In the genomic region with DNA sequence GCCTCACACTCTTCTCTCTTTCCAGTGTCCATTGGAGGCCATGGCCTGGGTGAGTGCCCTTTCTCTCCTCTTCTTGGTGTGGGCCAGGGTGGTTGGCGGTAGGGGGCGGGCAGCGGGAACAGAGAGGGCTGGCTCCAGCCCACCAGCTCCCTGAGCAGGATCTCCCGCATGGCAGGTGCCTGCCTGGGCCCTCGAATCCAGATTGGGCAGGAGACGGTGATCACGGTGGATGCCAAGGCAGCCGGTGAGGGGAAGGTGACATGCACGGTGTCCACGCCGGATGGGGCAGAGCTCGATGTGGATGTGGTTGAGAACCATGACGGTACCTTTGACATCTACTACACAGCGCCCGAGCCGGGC, we compare ENCODE assay signal across 23 cellular contexts. TPM values are rescaled to one million over a fixed set of nuclear protein-coding genes. Genes with fewer than 3 reads are reported as not detected.
DNase-seq lines count a peak whose midpoint lies in the region; ATAC-seq and TF ChIP-seq lines count a peak whose summit lies in the region.
"Had no signal": no experiment of that assay in that cellular context is flagged by ENCODE, and none has a peak within 500 bp of the region (broad histone marks: within the 10 kb centered on the region; RNA-seq: fewer than 3 reads in every experiment).

No MANE protein-coding gene starts in this region.

- CTCF ChIA-PET in Caco-2 (lab: Charles Lee) = no interaction called here
- CTCF ChIA-PET in PC-3 (lab: Charles Lee) = interaction anchor here (0.6 kb wide), 1 partner anchor 1484 kb away, joined by 4 read pairs; no protein-coding TSS in a partner anchor

- POLR2A ChIA-PET in Caco-2 (lab: Charles Lee) (no interaction called here), PC-3 (lab: Charles Lee; ENCODE audit: unreplicated experiment) (interaction anchor here (0.6 kb wide), 1 partner anchor 20 kb away, joined by 11 read pairs; no protein-coding TSS in a partner anchor)
- POLR2A ChIA-PET in naive thymus-derived CD8-positive, alpha-beta T cell (lab: Charles Lee) = no interaction called here

- DNase-seq in Caco-2 (no peak), PC-3 (no peak), neuronal stem cell (ENCODE audit: low spot score) (no peak), suprapubic skin (ENCODE audit: low spot score in 2 of 2) (no peak), type B pancreatic cell (ENCODE audit: extremely low spot score, unreplicated experiment) (no peak)
- no peak for DNase-seq in naive thymus-derived CD8-positive, alpha-beta T cell
- DNase-seq: 8988T; ACHN; AML-193; BE2C; Calu3; CD4-positive, alpha-beta T cell; CD8-positive, alpha-beta memory T cell; DMS53; DMS79 treated with DMSO at 0.1 percent for 48 hours; GF-D8; GOT3; HFFc6 had no signal

- H3K27ac ChIP-seq in PC-3 (ENCODE audit: low read length) (no peak overlapping the region), neuronal stem cell (replicated peaks; ENCODE audit: low read length) (no peak overlapping the region), skeletal muscle tissue (ENCODE audit: low read depth, low read length) (peak overlapping the region; percentile 50), suprapubic skin (no peak overlapping the region)
- H3K27ac ChIP-seq: A549; BLaER1 treated with 17β-estradiol and CSF1 and Interleukin-3, amounts not matched to agents 10 nM and 100 nM had no signal

- peak overlapping the region; percentile 24 for H2BK5ac ChIP-seq in neuronal stem cell (ENCODE audit: low read length)

- no peak for TF ChIP-seq CTCF in Caco-2 (IDR thresholded peaks at IDR 0.05; ENCODE audit: insufficient read depth in 1 of 2, low read depth in 1 of 2, low read length in 1 of 2, severe bottlenecking in 1 of 2, unreplicated experiment in 1 of 2)
- TF ChIP-seq CTCF in PC-3 (conservative IDR thresholded peaks at IDR 0.05; ENCODE audit: low read depth, low read length) = no peak
- TF ChIP-seq CTCF in suprapubic skin (IDR thresholded peaks at IDR 0.05) = no peak
- no peak for TF ChIP-seq CTCF in type B pancreatic cell (conservative IDR thresholded peaks at IDR 0.05)

- no peaks in the 10 kb centered on the region; the same call in 1 of the 2 replicates for H3K36me3 ChIP-seq in Caco-2 (ENCODE audit: control insufficient read depth, insufficient read depth, low read length)
- H3K36me3 ChIP-seq in PC-3 (ENCODE audit: low read depth, low read length) = no peaks in the 10 kb centered on the region
- peaks cover 0 to 79% of the 10 kb centered on the region in 2 donors for H3K36me3 ChIP-seq in neuronal stem cell (replicated peaks in 1 of 2; ENCODE audit: control insufficient read depth in 2 of 2, insufficient read depth in 2 of 2, low read length in 2 of 2)
- H3K36me3 ChIP-seq in skeletal muscle tissue (ENCODE audit: control insufficient read depth in 3 of 3, insufficient read depth in 3 of 3, low read length in 3 of 3) = peaks cover 95 to 99% (median 95%) of the 10 kb centered on the region in 3 donors
- peaks cover 39% of the 10 kb centered on the region for H3K36me3 ChIP-seq in suprapubic skin
- H3K36me3 ChIP-seq: BLaER1 treated with 17β-estradiol and CSF1 and Interleukin-3, amounts not matched to agents 10 nM and 100 nM had no signal

- no peaks in the 10 kb centered on the region for H3K9me2 ChIP-seq in PC-3 (replicated peaks; ENCODE audit: low read length)

- H3K79me1 ChIP-seq in neuronal stem cell (ENCODE audit: low read depth, low read length) = peaks cover 9% of the 10 kb centered on the region

- no peak overlapping the region for H3K4me3 Mint-ChIP-seq in Caco-2 (ENCODE audit: unreplicated experiment)
- no peak overlapping the region for H3K4me3 Mint-ChIP-seq in type B pancreatic cell
- no peak overlapping the region for H3K4me3 Mint-ChIP-seq in naive thymus-derived CD8-positive, alpha-beta T cell
- H3K4me3 Mint-ChIP-seq: CD14-positive monocyte; CD4-positive, alpha-beta T cell; CD8-positive, alpha-beta memory T cell; HFFc6 had no signal

- intact Hi-C loops in Caco-2 (cut with micrococcal nuclease; ENCODE audit: unreplicated experiment) = no loop called here
- intact Hi-C loops in PC-3 (cut with micrococcal nuclease) = no loop called here

- H3K4me1 ChIP-seq in Caco-2 (no peaks in the 10 kb centered on the region), PC-3 (ENCODE audit: insufficient read depth, low read length) (no peaks in the 10 kb centered on the region), neuronal stem cell (ENCODE audit: control insufficient read depth in 2 of 2, insufficient read depth in 1 of 2, low read depth in 1 of 2, low read length in 2 of 2) (no peaks in the 10 kb centered on the region), skeletal muscle tissue (ENCODE audit: control insufficient read depth in 3 of 3, insufficient read depth in 3 of 3, low read length in 3 of 3) (peaks cover 0 to 51% (median 31%) of the 10 kb centered on the region in 3 donors), suprapubic skin (no peaks in the 10 kb centered on the region)
- H3K4me1 ChIP-seq: A549, BE2C, HAP-1 had no signal

- H3K9me3 ChIP-seq in Caco-2 = no peaks in the 10 kb centered on the region
- no peaks in the 10 kb centered on the region for H3K9me3 ChIP-seq in PC-3 (ENCODE audit: low read length)
- H3K9me3 ChIP-seq in neuronal stem cell (replicated peaks in 1 of 2; ENCODE audit: control insufficient read depth in 2 of 2, insufficient read depth in 1 of 2, low read depth in 1 of 2, low read length in 2 of 2) = peaks cover 0 to 1% of the 10 kb centered on the region in 2 donors
- no peaks in the 10 kb centered on the region for H3K9me3 ChIP-seq in skeletal muscle tissue (ENCODE audit: control insufficient read depth in 3 of 3, low read length in 3 of 3)
- H3K9me3 ChIP-seq in suprapubic skin = no peaks in the 10 kb centered on the region
- H3K9me3 ChIP-seq: A549; BE2C; BLaER1 treated with 17β-estradiol and CSF1 and Interleukin-3, amounts not matched to agents 10 nM and 100 nM; HAP-1 had no signal

- H4K20me1 ChIP-seq in PC-3 (ENCODE audit: low read length) = no peaks in the 10 kb centered on the region
- H4K20me1 ChIP-seq: BLaER1 treated with 17β-estradiol and CSF1 and Interleukin-3, amounts not matched to agents 10 nM and 100 nM had no signal

- no peak overlapping the region for H2AFZ ChIP-seq in PC-3 (ENCODE audit: low read length)
- no peak overlapping the region for H2AFZ ChIP-seq in neuronal stem cell (ENCODE audit: low read length)

- H3K4me1 Mint-ChIP-seq in Caco-2 (ENCODE audit: low read depth, unreplicated experiment) (no peaks in the 10 kb centered on the region), type B pancreatic cell (ENCODE audit: unreplicated experiment) (no peaks in the 10 kb centered on the region)
- H3K4me1 Mint-ChIP-seq in naive thymus-derived CD8-positive, alpha-beta T cell = no peaks in the 10 kb centered on the region
- H3K4me1 Mint-ChIP-seq: CD14-positive monocyte; CD8-positive, alpha-beta memory T cell had no signal

- H3K4me3 ChIP-seq in Caco-2 (ENCODE audit: low read depth, low read length) = no peak overlapping the region
- H3K4me3 ChIP-seq in PC-3 (ENCODE audit: low read length) = no peak overlapping the region
- H3K4me3 ChIP-seq in neuronal stem cell (ENCODE audit: low read length in 2 of 2) = no peak overlapping the region
- no peak overlapping the region for H3K4me3 ChIP-seq in skeletal muscle tissue (ENCODE audit: low read length in 3 of 3)
- H3K4me3 ChIP-seq in suprapubic skin = no peak overlapping the region
- H3K4me3 ChIP-seq: A549; BLaER1 treated with 17β-estradiol and CSF1 and Interleukin-3, amounts not matched to agents 10 nM and 100 nM; HAP-1 had no signal

- TF ChIP-seq EP300 in suprapubic skin (IDR thresholded peaks at IDR 0.05) = no peak

- no peak overlapping the region for H4K91ac ChIP-seq in neuronal stem cell (ENCODE audit: low read depth, low read length, poor library complexity)

- H2BK120ac ChIP-seq in neuronal stem cell (ENCODE audit: low read depth, low read length) = no peak overlapping the region

- H3K14ac ChIP-seq in neuronal stem cell (ENCODE audit: low read length) = no peak overlapping the region

- H3K9ac ChIP-seq in PC-3 (ENCODE audit: low read length) (no peak overlapping the region), neuronal stem cell (ENCODE audit: low read depth, low read length, poor library complexity) (no peak overlapping the region), skeletal muscle tissue (ENCODE audit: low read depth in 1 of 3, low read length in 3 of 3) (peak overlapping the region in 1 of 3 donors; percentile 40)
- H3K9ac ChIP-seq: BLaER1 treated with 17β-estradiol and CSF1 and Interleukin-3, amounts not matched to agents 10 nM and 100 nM had no signal

- no peak overlapping the region for H3K27ac Mint-ChIP-seq in Caco-2 (ENCODE audit: unreplicated experiment)
- no peak overlapping the region for H3K27ac Mint-ChIP-seq in type B pancreatic cell
- no peak overlapping the region for H3K27ac Mint-ChIP-seq in naive thymus-derived CD8-positive, alpha-beta T cell
- H3K27ac Mint-ChIP-seq: CD4-positive, alpha-beta T cell; CD8-positive, alpha-beta memory T cell; HFFc6 had no signal

- H3K79me2 ChIP-seq in PC-3 (ENCODE audit: low read length) = no peaks in the 10 kb centered on the region

- H3F3A ChIP-seq in PC-3 (ENCODE audit: low read length, unreplicated experiment) = no peaks in the 10 kb centered on the region

- H2AK5ac ChIP-seq in neuronal stem cell (ENCODE audit: low read depth, low read length) = no peak overlapping the region

- BruUV-seq in Caco-2 (replicated peaks; lab: Mats Ljungman, UMichigan) = TSS peak; percentile 16
- TSS peak; percentile 23 for BruUV-seq in PC-3 (replicated peaks; lab: Mats Ljungman, UMichigan)

- no peak overlapping the region for H3K23ac ChIP-seq in neuronal stem cell (ENCODE audit: low read depth, low read length, poor library complexity)

- H4K8ac ChIP-seq in neuronal stem cell (ENCODE audit: low read depth, low read length) = no peak overlapping the region

- no peak for TF ChIP-seq POLR2A in suprapubic skin (IDR thresholded peaks at IDR 0.05)

- H3K18ac ChIP-seq in neuronal stem cell (ENCODE audit: low read length) = no peak overlapping the region

- no peak overlapping the region for H2BK15ac ChIP-seq in neuronal stem cell (ENCODE audit: low read length)

- no peak overlapping the region for H3K4me2 ChIP-seq in PC-3 (ENCODE audit: low read length)
- H3K4me2 ChIP-seq in neuronal stem cell (ENCODE audit: insufficient read depth, low read length, poor library complexity, severe bottlenecking) = no peak overlapping the region
- H3K4me2 ChIP-seq: A549; BLaER1 treated with 17β-estradiol and CSF1 and Interleukin-3, amounts not matched to agents 10 nM and 100 nM had no signal

- H3K9me3 Mint-ChIP-seq in Caco-2 (ENCODE audit: unreplicated experiment) = no peaks in the 10 kb centered on the region
- no peaks in the 10 kb centered on the region for H3K9me3 Mint-ChIP-seq in type B pancreatic cell
- H3K9me3 Mint-ChIP-seq in naive thymus-derived CD8-positive, alpha-beta T cell = no peaks in the 10 kb centered on the region
- H3K9me3 Mint-ChIP-seq: CD14-positive monocyte; CD4-positive, alpha-beta T cell; CD8-positive, alpha-beta memory T cell; HFFc6 had no signal

- H3K27me3 ChIP-seq in Caco-2 (replicated peaks; ENCODE audit: control insufficient read depth, insufficient read depth, low read length) (no peaks in the 10 kb centered on the region), PC-3 (ENCODE audit: low read length) (no peaks in the 10 kb centered on the region), neuronal stem cell (ENCODE audit: control insufficient read depth in 3 of 3, insufficient read depth in 3 of 3, low read depth in 1 of 3, low read length in 3 of 3) (peaks cover 0 to 5% (median 0%) of the 10 kb centered on the region in 3 experiments), skeletal muscle tissue (ENCODE audit: control insufficient read depth in 3 of 3, insufficient read depth in 3 of 3, low read length in 3 of 3) (no peaks in the 10 kb centered on the region), suprapubic skin (no peaks in the 10 kb centered on the region)
- H3K27me3 ChIP-seq: BE2C; BLaER1 treated with 17β-estradiol and CSF1 and Interleukin-3, amounts not matched to agents 10 nM and 100 nM had no signal

- no peak overlapping the region for H2BK12ac ChIP-seq in neuronal stem cell (ENCODE audit: low read length)

- H3K36me3 Mint-ChIP-seq in Caco-2 (ENCODE audit: insufficient read depth, unreplicated experiment) = peaks cover 48% of the 10 kb centered on the region
- H3K36me3 Mint-ChIP-seq in type B pancreatic cell = no peaks in the 10 kb centered on the region
- no peaks in the 10 kb centered on the region for H3K36me3 Mint-ChIP-seq in naive thymus-derived CD8-positive, alpha-beta T cell
- H3K36me3 Mint-ChIP-seq: CD14-positive monocyte; CD8-positive, alpha-beta memory T cell had no signal

- H3K4ac ChIP-seq in neuronal stem cell (ENCODE audit: low read length) = no peak overlapping the region

- no peak for ATAC-seq in PC-3
- no peak for ATAC-seq in naive thymus-derived CD8-positive, alpha-beta T cell
- ATAC-seq: A549 had no signal

- no CpG with 5 or more reads among the region's 16 CpGs for WGBS in neuronal stem cell (ENCODE audit: extremely low coverage in 2 of 2, insufficient read length in 2 of 2, insufficient replicate concordance in 1 of 2), 2 donors
- 91% methylated on average over 16 of the region's 16 CpGs for WGBS in suprapubic skin

- H3K27me3 Mint-ChIP-seq in Caco-2 (ENCODE audit: insufficient read depth, unreplicated experiment) (no peaks in the 10 kb centered on the region), type B pancreatic cell (no peaks in the 10 kb centered on the region)
- no peaks in the 10 kb centered on the region for H3K27me3 Mint-ChIP-seq in naive thymus-derived CD8-positive, alpha-beta T cell
- H3K27me3 Mint-ChIP-seq: CD4-positive, alpha-beta T cell had no signal

RNA-seq across cellular contexts. Expression of gene ATP6V1F, which starts 13.5 kb away (rescaled TPM):
- 162 and 168 TPM in 2 replicates for total RNA-seq in Caco-2 (2022)
- total RNA-seq in PC-3 (2014; rRNA removed) = 129 and 131 TPM in 2 replicates
- 216 TPM for polyA plus RNA-seq in neuronal stem cell (2013, experiment 1 of 2)
- 208 TPM for polyA plus RNA-seq in neuronal stem cell (2013, experiment 2 of 2)
- total RNA-seq in skeletal muscle tissue = 66.3 TPM
- 100 to 1,000 TPM in 3 of 4 donors, 10 to 100 TPM in 1; 78.4 to 165 (median 148) TPM for total RNA-seq in suprapubic skin
- total RNA-seq in type B pancreatic cell (ENCODE audit: low replicate concordance) = 144 and 157 TPM in 2 replicates
- 10 to 100 TPM; 65.1 to 69.2 TPM for total RNA-seq in naive thymus-derived CD8-positive, alpha-beta T cell
- polyA plus RNA-seq in naive thymus-derived CD8-positive, alpha-beta T cell = 100 to 1,000 TPM; 305 to 319 (median 313) TPM

RNA-seq across cellular contexts. Expression of gene FLNC, which starts 18.9 kb away (rescaled TPM):
- total RNA-seq in Caco-2 (2022) (108 and 128 TPM in 2 replicates), PC-3 (2014; rRNA removed) (88.7 and 121 TPM in 2 replicates), skeletal muscle tissue (611 TPM), suprapubic skin (1 to 10 TPM; 3.8 to 5.1 (median 4.3) TPM), type B pancreatic cell (ENCODE audit: low replicate concordance) (20.3 and 54.0 TPM in 2 replicates)
- polyA plus RNA-seq in neuronal stem cell (2013, experiment 1 of 2) = 17.5 TPM
- polyA plus RNA-seq in neuronal stem cell (2013, experiment 2 of 2) = 17.4 TPM
- total RNA-seq in naive thymus-derived CD8-positive, alpha-beta T cell = not detected
- under 1 TPM in 1 of 3 donors, not detected in 2; 0.01 TPM for polyA plus RNA-seq in naive thymus-derived CD8-positive, alpha-beta T cell
- total RNA-seq: CD8-positive, alpha-beta memory T cell had no signal
- polyA plus RNA-seq: CD14-positive monocyte; CD8-positive, alpha-beta memory T cell had no signal

RNA-seq across cellular contexts. Expression of gene CCDC136, which starts 57.4 kb away (rescaled TPM):
- total RNA-seq in Caco-2 (2022) (7.3 and 10.2 TPM in 2 replicates), PC-3 (2014; rRNA removed) (9.8 and 10.5 TPM in 2 replicates), skeletal muscle tissue (4.7 TPM), suprapubic skin (1 to 10 TPM in 3 of 4 donors, under 1 TPM in 1; 0.95 to 4.8 (median 2.1) TPM), type B pancreatic cell (ENCODE audit: low replicate concordance) (4.2 and 44.2 TPM in 2 replicates)
- polyA plus RNA-seq in neuronal stem cell (2013, experiment 1 of 2) = 59.8 TPM
- 63.1 TPM for polyA plus RNA-seq in neuronal stem cell (2013, experiment 2 of 2)
- 10 to 100 TPM; 16.0 to 16.5 TPM for total RNA-seq in naive thymus-derived CD8-positive, alpha-beta T cell
- polyA plus RNA-seq in naive thymus-derived CD8-positive, alpha-beta T cell = 1 to 10 TPM in 2 of 3 donors, under 1 TPM in 1; 0.43 to 3.4 (median 1.1) TPM
